Comparison of ENCODE assay signal across 7 cellular contexts in genomic region chr12:126772171-126772864, GRCh38.
DNase-seq lines count a peak whose midpoint lies in the region; ATAC-seq lines count a peak whose summit lies in the region.

No MANE protein-coding gene starts in this region.

- peaks cover 27% of the 10 kb centered on the region for H3K9me3 Mint-ChIP-seq in activated naive CD4-positive, alpha-beta T cell treated with anti-CD3 and anti-CD28 coated beads, Interleukin-2, amount 10 ng/mL, durations not matched to agents 7 days and 5 days

- H3K4me1 Mint-ChIP-seq in activated naive CD4-positive, alpha-beta T cell treated with anti-CD3 and anti-CD28 coated beads, Interleukin-2, amount 10 ng/mL, durations not matched to agents 7 days and 5 days, result peaks cover 16% of the 10 kb centered on the region

- ATAC-seq in GM18520 (IDR thresholded peaks at IDR 0.05; ENCODE audit: unreplicated experiment), result peak; percentile 75
- peak; percentile 84 for ATAC-seq in HG02642 (IDR thresholded peaks at IDR 0.05; ENCODE audit: poor library complexity, unreplicated experiment)
- no peak for ATAC-seq in Right ventricle myocardium inferior

- no peaks in the 10 kb centered on the region for H3K27me3 Mint-ChIP-seq in activated naive CD4-positive, alpha-beta T cell treated with anti-CD3 and anti-CD28 coated beads, Interleukin-2, amount 10 ng/mL, durations not matched to agents 7 days and 5 days

- intact Hi-C loops in Right ventricle myocardium inferior (cut with DNase I), result no loop called here

- CTCF ChIA-PET in activated naive CD4-positive, alpha-beta T cell treated with anti-CD3 and anti-CD28 coated beads, Interleukin-2, amount 10 ng/mL, durations not matched to agents 7 days and 5 days (lab: Charles Lee), result interaction anchor here (0.6 kb wide), 1 partner anchor 17 kb away, joined by 3 read pairs; no protein-coding TSS in a partner anchor

- peak overlapping the region; percentile 77 for H3K27ac Mint-ChIP-seq in activated naive CD4-positive, alpha-beta T cell treated with anti-CD3 and anti-CD28 coated beads, Interleukin-2, amount 10 ng/mL, durations not matched to agents 7 days and 5 days

- H3K4me3 Mint-ChIP-seq in activated naive CD4-positive, alpha-beta T cell treated with anti-CD3 and anti-CD28 coated beads, Interleukin-2, amount 10 ng/mL, durations not matched to agents 7 days and 5 days, result peak overlapping the region; percentile 22

- DNase-seq in NCI-H2196 (lab: John Stamatoyannopoulos, UW; ENCODE audit: unreplicated experiment), result peak; percentile 9
- no peak for DNase-seq in activated naive CD4-positive, alpha-beta T cell treated with anti-CD3 and anti-CD28 coated beads, Interleukin-2, amount 10 ng/mL, durations not matched to agents 7 days and 5 days
- peak; percentile 91 for DNase-seq in renal cortical epithelial cell (ENCODE audit: low read depth)
- no peak for DNase-seq in cortex of kidney (lab: John Stamatoyannopoulos, UW)
- DNase-seq in Right ventricle myocardium inferior (ENCODE audit: missing footprints), result no peak

- peaks cover 1% of the 10 kb centered on the region for H3K36me3 Mint-ChIP-seq in activated naive CD4-positive, alpha-beta T cell treated with anti-CD3 and anti-CD28 coated beads, Interleukin-2, amount 10 ng/mL, durations not matched to agents 7 days and 5 days

Comparison
In these comparisons a context has a peak if more than half of its experiments do, and no peak if none do; other contexts are left out.
1. DNase-seq: peak in NCI-H2196 (single experiment) and renal cortical epithelial cell (single experiment); none in activated naive CD4-positive, alpha-beta T cell treated with anti-CD3 and anti-CD28 coated beads, Interleukin-2, amount 10 ng/mL, durations not matched to agents 7 days and 5 days (single experiment), cortex of kidney (single experiment) and Right ventricle myocardium inferior (single experiment).